In the genomic region with DNA sequence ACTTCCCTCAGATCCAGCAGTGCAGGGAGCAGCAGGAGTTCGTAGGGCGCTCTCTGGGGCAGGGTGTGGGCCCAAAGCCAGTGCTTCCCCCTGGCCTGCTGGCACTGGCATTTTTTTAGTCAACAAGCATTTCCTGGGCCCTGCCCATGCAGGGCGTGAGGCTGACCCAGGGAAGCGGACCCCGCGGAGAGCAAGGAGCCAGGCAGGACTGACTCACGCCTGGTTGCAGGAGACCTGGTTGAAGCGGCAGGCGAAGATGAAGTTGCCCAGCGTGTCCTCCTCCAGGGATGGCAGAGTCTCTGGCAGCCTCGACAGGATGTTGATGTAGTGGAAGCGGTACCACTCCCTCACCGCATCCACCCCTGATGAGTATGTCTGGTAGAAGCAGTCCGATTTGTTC, we compare ENCODE assay signal across 9 cellular contexts. TPM values are rescaled to one million over a fixed set of nuclear protein-coding genes. Genes with fewer than 3 reads are reported as not detected.
DNase-seq lines count a peak whose midpoint lies in the region; ATAC-seq and TF ChIP-seq lines count a peak whose summit lies in the region.
"Had no signal": no experiment of that assay in that cellular context is flagged by ENCODE, and none has a peak within 500 bp of the region (broad histone marks: within the 10 kb centered on the region; RNA-seq: fewer than 3 reads in every experiment).

No MANE protein-coding gene starts in this region.

- no peak overlapping the region for H3K18ac ChIP-seq in trophoblast cell (ENCODE audit: low read length)

- H3K79me2 ChIP-seq in fibroblast of lung (ENCODE audit: control insufficient read depth, insufficient read depth, low read length) (no peaks in the 10 kb centered on the region), trophoblast cell (ENCODE audit: control insufficient read depth, insufficient read depth, low read length, poor library complexity) (peaks cover 5% of the 10 kb centered on the region)

- H3K23ac ChIP-seq in trophoblast cell (ENCODE audit: low read length): no peak overlapping the region

- H3K27ac Mint-ChIP-seq in activated CD8-positive, alpha-beta memory T cell treated with anti-CD3 and anti-CD28 coated beads, Interleukin-2, amount 10 ng/mL, durations not matched to agents 7 days and 5 days: no peak overlapping the region

- ATAC-seq in SK-N-SH treated with all-trans-retinoic acid at 6 μM for 48 hours (peak; percentile 57), HG02623 (IDR thresholded peaks at IDR 0.05; ENCODE audit: unreplicated experiment) (no peak)
- ATAC-seq in activated CD8-positive, alpha-beta memory T cell treated with anti-CD3 and anti-CD28 coated beads, Interleukin-2, amount 10 ng/mL, durations not matched to agents 7 days and 5 days: no peak

- peaks cover 5% of the 10 kb centered on the region for H3K27me3 Mint-ChIP-seq in activated CD8-positive, alpha-beta memory T cell treated with anti-CD3 and anti-CD28 coated beads, Interleukin-2, amount 10 ng/mL, durations not matched to agents 7 days and 5 days

- no peak for TF ChIP-seq CTCF in fibroblast of lung (conservative IDR thresholded peaks at IDR 0.05 in 1 of 2, IDR thresholded peaks at IDR 0.05 in 1 of 2; ENCODE audit: low read depth in 1 of 2, low read length in 2 of 2)

- H3K4ac ChIP-seq in trophoblast cell (ENCODE audit: low read depth, low read length): no peak overlapping the region

- no CpG with 5 or more reads among the region's 14 CpGs for WGBS in trophoblast cell (ENCODE audit: extremely low coverage, insufficient coverage, insufficient read length)

- H3K79me1 ChIP-seq in trophoblast cell (ENCODE audit: low read length): peaks cover 7% of the 10 kb centered on the region

- H3K4me1 ChIP-seq in fibroblast of lung (ENCODE audit: control insufficient read depth, extremely low read depth, insufficient read depth, low read length) (peaks cover 2% of the 10 kb centered on the region), trophoblast cell (ENCODE audit: control insufficient read depth in 1 of 2, insufficient read depth in 2 of 2, low read length in 2 of 2) (peaks cover 2 to 6% of the 10 kb centered on the region in 2 experiments)

- DNase-seq in Caki2 (ENCODE audit: low read depth) (peak; percentile 69), fibroblast of lung (ENCODE audit: low read depth in 2 of 2) (peak; percentile 24 to 45), trophoblast cell (no peak), GM19240 (ENCODE audit: insufficient read length, low spot score) (no peak), NCI-H748 (lab: John Stamatoyannopoulos, UW; ENCODE audit: unreplicated experiment) (no peak)
- DNase-seq in activated CD8-positive, alpha-beta memory T cell treated with anti-CD3 and anti-CD28 coated beads, Interleukin-2, amount 10 ng/mL, durations not matched to agents 7 days and 5 days: no peak
- DNase-seq: KG1 had no signal

- H3K27ac ChIP-seq in fibroblast of lung (ENCODE audit: insufficient read depth, low read length): no peak overlapping the region
- no peak overlapping the region for H3K27ac ChIP-seq in trophoblast cell (ENCODE audit: low read depth, low read length)

- H3K9me3 Mint-ChIP-seq in activated CD8-positive, alpha-beta memory T cell treated with anti-CD3 and anti-CD28 coated beads, Interleukin-2, amount 10 ng/mL, durations not matched to agents 7 days and 5 days (ENCODE audit: low read depth): no peaks in the 10 kb centered on the region

- H3K36me3 Mint-ChIP-seq in activated CD8-positive, alpha-beta memory T cell treated with anti-CD3 and anti-CD28 coated beads, Interleukin-2, amount 10 ng/mL, durations not matched to agents 7 days and 5 days: no peaks in the 10 kb centered on the region

- no peak overlapping the region for H4K12ac ChIP-seq in trophoblast cell (ENCODE audit: low read depth, low read length)

- H3K4me2 ChIP-seq in fibroblast of lung (ENCODE audit: extremely low read depth, insufficient read depth, low read length) (no peak overlapping the region), trophoblast cell (ENCODE audit: low read length) (no peak overlapping the region)

- in situ Hi-C loops in Caki2 (cut with HindIII; ENCODE audit: low pct_unique_long_range_greater_than_20kb, low sequenced_read_pairs): no loop called here

- CTCF ChIA-PET in activated CD8-positive, alpha-beta memory T cell treated with anti-CD3 and anti-CD28 coated beads, Interleukin-2, amount 10 ng/mL, durations not matched to agents 7 days and 5 days (lab: Charles Lee): interaction anchor here (2.1 kb wide), 1 partner anchor 16 kb away, joined by 8 read pairs; no protein-coding TSS in a partner anchor

- H3K36me3 ChIP-seq in fibroblast of lung (ENCODE audit: control insufficient read depth, insufficient read depth, low read length) (no peaks in the 10 kb centered on the region), trophoblast cell (ENCODE audit: control insufficient read depth in 1 of 2, insufficient read depth in 2 of 2, low read length in 2 of 2) (no peaks in the 10 kb centered on the region)

- no peak overlapping the region for H3K9ac ChIP-seq in fibroblast of lung (ENCODE audit: insufficient read depth, low read length)
- no peak overlapping the region for H3K9ac ChIP-seq in trophoblast cell (ENCODE audit: low read length)

- H3K4me1 Mint-ChIP-seq in activated CD8-positive, alpha-beta memory T cell treated with anti-CD3 and anti-CD28 coated beads, Interleukin-2, amount 10 ng/mL, durations not matched to agents 7 days and 5 days: peaks cover 17% of the 10 kb centered on the region

- H2BK120ac ChIP-seq in trophoblast cell (ENCODE audit: insufficient read depth, low read length, poor library complexity): no peak overlapping the region

- no peak overlapping the region for H2BK5ac ChIP-seq in trophoblast cell (ENCODE audit: low read depth, low read length, poor library complexity)

- H3K4me3 Mint-ChIP-seq in activated CD8-positive, alpha-beta memory T cell treated with anti-CD3 and anti-CD28 coated beads, Interleukin-2, amount 10 ng/mL, durations not matched to agents 7 days and 5 days: no peak overlapping the region

- no peak overlapping the region for H4K91ac ChIP-seq in trophoblast cell (ENCODE audit: low read depth, low read length)

- no peak overlapping the region for H3K14ac ChIP-seq in trophoblast cell (ENCODE audit: low read length)

- H2BK12ac ChIP-seq in trophoblast cell (ENCODE audit: low read length): no peak overlapping the region

- H3K27me3 ChIP-seq in fibroblast of lung (ENCODE audit: control insufficient read depth, insufficient read depth, low read length): no peaks in the 10 kb centered on the region
- no peaks in the 10 kb centered on the region for H3K27me3 ChIP-seq in trophoblast cell (ENCODE audit: insufficient read depth, low read length)

- H3K4me3 ChIP-seq in fibroblast of lung (replicated peaks in 1 of 4; ENCODE audit: control extremely low read depth in 1 of 4, insufficient read depth in 1 of 4, low read depth in 3 of 4, low read length in 4 of 4): no peak overlapping the region
- H3K4me3 ChIP-seq in trophoblast cell (ENCODE audit: low read depth, low read length): no peak overlapping the region

- H4K8ac ChIP-seq in trophoblast cell (ENCODE audit: low read depth, low read length): no peak overlapping the region

- no peak overlapping the region for H2AFZ ChIP-seq in fibroblast of lung (ENCODE audit: low read length)
- peak overlapping the region; percentile 9 for H2AFZ ChIP-seq in trophoblast cell (ENCODE audit: insufficient read depth, low read length, poor library complexity)

- no peak overlapping the region for H2AK5ac ChIP-seq in trophoblast cell (ENCODE audit: low read length)

- no peaks in the 10 kb centered on the region for H4K20me1 ChIP-seq in fibroblast of lung (ENCODE audit: control insufficient read depth, extremely low read depth, insufficient read depth, low read length)

- H3K9me3 ChIP-seq in fibroblast of lung (ENCODE audit: control insufficient read depth, insufficient read depth, low read depth, low read length): no peaks in the 10 kb centered on the region
- no peaks in the 10 kb centered on the region for H3K9me3 ChIP-seq in trophoblast cell (ENCODE audit: insufficient read depth, low read depth, low read length)

TF ChIP-seq in SK-N-SH treated with all-trans-retinoic acid at 6 μM for 48 hours, 23 proteins besides CTCF, POLR2A, EP300 and RAD21:
- no peak for TF ChIP-seq ZFP30 (CRISPR knock-in tag; IDR thresholded peaks at IDR 0.05)
TF ChIP-seq in SK-N-SH treated with all-trans-retinoic acid at 6 μM for 48 hours: peak in this region for 0.

RNA-seq across cellular contexts. Expression of a gene that starts 13.5 kb away (rescaled TPM):
- total RNA-seq in Caki2 (2014; rRNA removed; shearing (Covaris generic); ENCODE audit: low replicate concordance): 0.12 and 5.7 TPM in 2 replicates
- under 0.01 and 0.26 TPM in 2 replicates for total RNA-seq in fibroblast of lung
- polyA plus RNA-seq in fibroblast of lung: 0.05 and 0.08 TPM in 2 replicates
- polyA plus RNA-seq in fibroblast of lung (2012): 0.13 and 0.29 TPM in 2 replicates
- not detected in 2 replicates for polyA minus RNA-seq in fibroblast of lung (ENCODE audit: low replicate concordance)
- 2.3 and 2.7 TPM in 2 replicates for polyA plus RNA-seq in trophoblast cell (2013)
- total RNA-seq in activated CD8-positive, alpha-beta memory T cell treated with anti-CD3 and anti-CD28 coated beads, Interleukin-2, amount 10 ng/mL, durations not matched to agents 7 days and 5 days: under 1 TPM; 0.49 to 0.58 TPM

RNA-seq across cellular contexts. Expression of a gene that starts 20.0 kb away (rescaled TPM):
- 121 and 171 TPM in 2 replicates for total RNA-seq in Caki2 (2014; rRNA removed; shearing (Covaris generic); ENCODE audit: low replicate concordance)
- total RNA-seq in fibroblast of lung: 141 and 157 TPM in 2 replicates
- polyA plus RNA-seq in fibroblast of lung: 182 and 257 TPM in 2 replicates
- 146 and 182 TPM in 2 replicates for polyA plus RNA-seq in fibroblast of lung (2012)
- 357 and 498 TPM in 2 replicates for polyA minus RNA-seq in fibroblast of lung (ENCODE audit: low replicate concordance)
- polyA plus RNA-seq in trophoblast cell (2013): 81.0 and 90.7 TPM in 2 replicates
- total RNA-seq in activated CD8-positive, alpha-beta memory T cell treated with anti-CD3 and anti-CD28 coated beads, Interleukin-2, amount 10 ng/mL, durations not matched to agents 7 days and 5 days: 10 to 100 TPM; 63.3 to 71.5 TPM

RNA-seq across cellular contexts. Expression of a gene that starts 22.1 kb away (rescaled TPM):
- total RNA-seq in Caki2 (2014; rRNA removed; shearing (Covaris generic); ENCODE audit: low replicate concordance): 102 and 136 TPM in 2 replicates
- total RNA-seq in fibroblast of lung: 60.6 and 78.4 TPM in 2 replicates
- polyA plus RNA-seq in fibroblast of lung: 45.8 and 55.7 TPM in 2 replicates
- polyA plus RNA-seq in fibroblast of lung (2012): 81.9 and 99.1 TPM in 2 replicates
- 78.7 and 105 TPM in 2 replicates for polyA minus RNA-seq in fibroblast of lung (ENCODE audit: low replicate concordance)
- 34.3 and 34.8 TPM in 2 replicates for polyA plus RNA-seq in trophoblast cell (2013)
- under 1 TPM; 0.30 to 0.41 TPM for total RNA-seq in activated CD8-positive, alpha-beta memory T cell treated with anti-CD3 and anti-CD28 coated beads, Interleukin-2, amount 10 ng/mL, durations not matched to agents 7 days and 5 days

RNA-seq across cellular contexts. Expression of a gene that starts 51.4 kb away (rescaled TPM):
- 1.0 and 2.0 TPM in 2 replicates for total RNA-seq in Caki2 (2014; rRNA removed; shearing (Covaris generic); ENCODE audit: low replicate concordance)
- total RNA-seq in fibroblast of lung: under 0.01 and 0.50 TPM in 2 replicates
- polyA plus RNA-seq in fibroblast of lung: 0.07 and 0.26 TPM in 2 replicates
- 0.16 and 1.1 TPM in 2 replicates for polyA plus RNA-seq in fibroblast of lung (2012)
- polyA minus RNA-seq in fibroblast of lung (ENCODE audit: low replicate concordance): 3.8 TPM in 1 of 2 replicates, not detected in the other
- polyA plus RNA-seq in trophoblast cell (2013): 17.4 and 20.1 TPM in 2 replicates
- not detected for total RNA-seq in activated CD8-positive, alpha-beta memory T cell treated with anti-CD3 and anti-CD28 coated beads, Interleukin-2, amount 10 ng/mL, durations not matched to agents 7 days and 5 days

Comparison
In these comparisons a context has a peak if more than half of its experiments do, and no peak if none do; other contexts are left out.
1. DNase-seq: peak in Caki2 (single experiment) and fibroblast of lung (2 of 2); none in trophoblast cell (0 of 2), activated CD8-positive, alpha-beta memory T cell treated with anti-CD3 and anti-CD28 coated beads, Interleukin-2, amount 10 ng/mL, durations not matched to agents 7 days and 5 days (single experiment), GM19240 (single experiment) and NCI-H748 (single experiment).
2. RNA of a gene that starts 22.1 kb away (total RNA-seq): 102 to 136 TPM in Caki2 and 60.6 to 78.4 TPM in fibroblast of lung; 0.30 to 0.41 TPM in activated CD8-positive, alpha-beta memory T cell treated with anti-CD3 and anti-CD28 coated beads, Interleukin-2, amount 10 ng/mL, durations not matched to agents 7 days and 5 days; every median in the first group is over 10 times any median in the second.